Comparison of ENCODE assay signal across 17 cellular contexts in genomic region chr11:93728792-93729128, GRCh38. TPM values are rescaled to one million over a fixed set of nuclear protein-coding genes. Genes with fewer than 3 reads are reported as not detected.
DNase-seq lines count a peak whose midpoint lies in the region; ATAC-seq and TF ChIP-seq lines count a peak whose summit lies in the region.
"Had no signal": no experiment of that assay in that cellular context is flagged by ENCODE, and none has a peak within 500 bp of the region (broad histone marks: within the 10 kb centered on the region; RNA-seq: fewer than 3 reads in every experiment).

No MANE protein-coding gene starts in this region.

- POLR2A ChIA-PET in activated CD8-positive, alpha-beta T cell treated with anti-CD3 and anti-CD28 coated beads for 36 hours (lab: Charles Lee): interaction anchor here (0.5 to 10.4 kb wide), 4 partner anchors 11 to 1361 kb away, joined by 3 to 125 read pairs (median 28); partner anchors contain the start of genes C11orf54, MED17 and TAF1D
- POLR2A ChIA-PET in activated CD8-positive, alpha-beta T cell treated with anti-CD3 and anti-CD28 coated beads, Interleukin-2, amount 10 ng/mL, durations not matched to agents 7 days and 5 days (lab: Charles Lee): interaction anchor here (0.9 to 1.2 kb wide), 2 partner anchors 13 to 55 kb away, joined by 4 to 5 read pairs; partner anchors contain the start of genes C11orf54, MED17 and TAF1D

- peak overlapping the region; percentile 29; the same call in 1 of the 2 replicates for H3K27ac ChIP-seq in HUES64 (ENCODE audit: low read depth, low read length)
- H3K27ac ChIP-seq: parathyroid adenoma, upper lobe of left lung had no signal

- ATAC-seq in activated CD8-positive, alpha-beta T cell treated with anti-CD3 and anti-CD28 coated beads for 36 hours: no peak
- no peak for ATAC-seq in activated CD8-positive, alpha-beta T cell treated with anti-CD3 and anti-CD28 coated beads, Interleukin-2, amount 10 ng/mL, durations not matched to agents 7 days and 5 days
- peak; percentile 34 for ATAC-seq in activated naive CD8-positive, alpha-beta T cell treated with anti-CD3 and anti-CD28 coated beads, Interleukin-2, amount 50 U/mL, for 24 hours
- no peak for ATAC-seq in GM18861 (IDR thresholded peaks at IDR 0.05; ENCODE audit: unreplicated experiment)
- ATAC-seq: Right ventricle myocardium inferior had no signal

- CTCF ChIA-PET in activated CD8-positive, alpha-beta T cell treated with anti-CD3 and anti-CD28 coated beads for 36 hours (lab: Charles Lee): interaction anchor here (1.6 kb wide), 1 partner anchor 9 kb away, joined by 6 read pairs; no protein-coding TSS in a partner anchor
- CTCF ChIA-PET in activated CD8-positive, alpha-beta T cell treated with anti-CD3 and anti-CD28 coated beads, Interleukin-2, amount 10 ng/mL, durations not matched to agents 7 days and 5 days (lab: Charles Lee): interaction anchor here (2.1 kb wide), 1 partner anchor 12 kb away, joined by 10 read pairs; the partner anchor contains the start of genes C11orf54 and TAF1D

- H3K9me3 Mint-ChIP-seq in activated CD8-positive, alpha-beta T cell treated with anti-CD3 and anti-CD28 coated beads for 36 hours: no peaks in the 10 kb centered on the region
- no peaks in the 10 kb centered on the region for H3K9me3 Mint-ChIP-seq in activated CD8-positive, alpha-beta T cell treated with anti-CD3 and anti-CD28 coated beads, Interleukin-2, amount 10 ng/mL, durations not matched to agents 7 days and 5 days (ENCODE audit: insufficient read depth)
- H3K9me3 Mint-ChIP-seq in activated naive CD8-positive, alpha-beta T cell treated with anti-CD3 and anti-CD28 coated beads, Interleukin-2, amount 50 U/mL, for 24 hours: no peaks in the 10 kb centered on the region
- no peaks in the 10 kb centered on the region for H3K9me3 Mint-ChIP-seq in osteocyte (ENCODE audit: unreplicated experiment)

- DNase-seq in activated CD8-positive, alpha-beta T cell treated with anti-CD3 and anti-CD28 coated beads for 36 hours: no peak
- DNase-seq in activated CD8-positive, alpha-beta T cell treated with anti-CD3 and anti-CD28 coated beads, Interleukin-2, amount 10 ng/mL, durations not matched to agents 7 days and 5 days: no peak
- no peak for DNase-seq in activated naive CD8-positive, alpha-beta T cell treated with anti-CD3 and anti-CD28 coated beads, Interleukin-2, amount 50 U/mL, for 24 hours
- DNase-seq in osteocyte (ENCODE audit: extremely low spot score, unreplicated experiment): no peak
- no peak for DNase-seq in NCI-H187 treated with DMSO at 0.1 percent for 48 hours (lab: John Stamatoyannopoulos, UW)
- no peak for DNase-seq in hippocampal formation (lab: John Stamatoyannopoulos, UW)
- DNase-seq: anterior cingulate cortex; dermis blood vessel endothelial cell; mesenchymal stem cell; NCI-H1930; NCI-H526; stimulated activated CD4-positive, alpha-beta T cell treated with anti-CD3 and anti-CD28 coated beads, Interleukin-12 subunit alpha, Interleukin-12 subunit beta, amount 100 ng/mL, for 4 hours; upper lobe of left lung had no signal

- H3K36me3 ChIP-seq in HUES64 (ENCODE audit: insufficient read depth, low read length): peaks cover 98% of the 10 kb centered on the region

- WGBS in HUES64: 100% methylated on average over 2 of the region's 2 CpGs

- H3K4me3 ChIP-seq in HUES64 (ENCODE audit: low read length): no peak overlapping the region
- H3K4me3 ChIP-seq: upper lobe of left lung had no signal

- peaks cover 15% of the 10 kb centered on the region for H3K4me1 Mint-ChIP-seq in activated CD8-positive, alpha-beta T cell treated with anti-CD3 and anti-CD28 coated beads for 36 hours (ENCODE audit: low read depth)
- H3K4me1 Mint-ChIP-seq in activated CD8-positive, alpha-beta T cell treated with anti-CD3 and anti-CD28 coated beads, Interleukin-2, amount 10 ng/mL, durations not matched to agents 7 days and 5 days (ENCODE audit: low read depth): peaks cover 16% of the 10 kb centered on the region
- peaks cover 13% of the 10 kb centered on the region for H3K4me1 Mint-ChIP-seq in activated naive CD8-positive, alpha-beta T cell treated with anti-CD3 and anti-CD28 coated beads, Interleukin-2, amount 50 U/mL, for 24 hours
- peaks cover 2% of the 10 kb centered on the region for H3K4me1 Mint-ChIP-seq in osteocyte (ENCODE audit: unreplicated experiment)

- H3K27me3 Mint-ChIP-seq in activated CD8-positive, alpha-beta T cell treated with anti-CD3 and anti-CD28 coated beads for 36 hours: no peaks in the 10 kb centered on the region
- no peaks in the 10 kb centered on the region for H3K27me3 Mint-ChIP-seq in activated CD8-positive, alpha-beta T cell treated with anti-CD3 and anti-CD28 coated beads, Interleukin-2, amount 10 ng/mL, durations not matched to agents 7 days and 5 days (ENCODE audit: low read depth)
- H3K27me3 Mint-ChIP-seq in activated naive CD8-positive, alpha-beta T cell treated with anti-CD3 and anti-CD28 coated beads, Interleukin-2, amount 50 U/mL, for 24 hours: no peaks in the 10 kb centered on the region
- no peaks in the 10 kb centered on the region for H3K27me3 Mint-ChIP-seq in osteocyte (ENCODE audit: unreplicated experiment)

- TF ChIP-seq CTCF in activated CD8-positive, alpha-beta T cell treated with anti-CD3 and anti-CD28 coated beads for 36 hours (IDR thresholded peaks at IDR 0.05): no peak
- no peak for TF ChIP-seq CTCF in osteocyte (IDR thresholded peaks at IDR 0.05)

- H3K4me3 Mint-ChIP-seq in activated CD8-positive, alpha-beta T cell treated with anti-CD3 and anti-CD28 coated beads for 36 hours: no peak overlapping the region
- no peak overlapping the region for H3K4me3 Mint-ChIP-seq in activated CD8-positive, alpha-beta T cell treated with anti-CD3 and anti-CD28 coated beads, Interleukin-2, amount 10 ng/mL, durations not matched to agents 7 days and 5 days
- no peak overlapping the region for H3K4me3 Mint-ChIP-seq in activated naive CD8-positive, alpha-beta T cell treated with anti-CD3 and anti-CD28 coated beads, Interleukin-2, amount 50 U/mL, for 24 hours
- no peak overlapping the region for H3K4me3 Mint-ChIP-seq in osteocyte (ENCODE audit: unreplicated experiment)

- peaks cover 70% of the 10 kb centered on the region for H3K36me3 Mint-ChIP-seq in activated CD8-positive, alpha-beta T cell treated with anti-CD3 and anti-CD28 coated beads for 36 hours (ENCODE audit: low read depth)
- H3K36me3 Mint-ChIP-seq in activated CD8-positive, alpha-beta T cell treated with anti-CD3 and anti-CD28 coated beads, Interleukin-2, amount 10 ng/mL, durations not matched to agents 7 days and 5 days (ENCODE audit: low read depth): peaks cover 80% of the 10 kb centered on the region
- H3K36me3 Mint-ChIP-seq in activated naive CD8-positive, alpha-beta T cell treated with anti-CD3 and anti-CD28 coated beads, Interleukin-2, amount 50 U/mL, for 24 hours (ENCODE audit: low read depth): peaks cover 77% of the 10 kb centered on the region
- H3K36me3 Mint-ChIP-seq in osteocyte (ENCODE audit: unreplicated experiment): peaks cover 70% of the 10 kb centered on the region

- H3K27ac Mint-ChIP-seq in activated CD8-positive, alpha-beta T cell treated with anti-CD3 and anti-CD28 coated beads for 36 hours: peak overlapping the region; percentile 46
- no peak overlapping the region for H3K27ac Mint-ChIP-seq in activated CD8-positive, alpha-beta T cell treated with anti-CD3 and anti-CD28 coated beads, Interleukin-2, amount 10 ng/mL, durations not matched to agents 7 days and 5 days
- peak overlapping the region; percentile 55 for H3K27ac Mint-ChIP-seq in activated naive CD8-positive, alpha-beta T cell treated with anti-CD3 and anti-CD28 coated beads, Interleukin-2, amount 50 U/mL, for 24 hours
- H3K27ac Mint-ChIP-seq in osteocyte (ENCODE audit: unreplicated experiment): peak overlapping the region; percentile 60

- intact Hi-C loops in activated CD8-positive, alpha-beta T cell treated with anti-CD3 and anti-CD28 coated beads for 36 hours (cut with micrococcal nuclease): no loop called here

- no peaks in the 10 kb centered on the region for H3K4me1 ChIP-seq in HUES64 (ENCODE audit: insufficient read depth, low read length)
- H3K4me1 ChIP-seq: parathyroid adenoma had no signal

- no peaks in the 10 kb centered on the region for H3K27me3 ChIP-seq in HUES64 (ENCODE audit: insufficient read depth, low read length)
- H3K27me3 ChIP-seq: upper lobe of left lung had no signal

- no peaks in the 10 kb centered on the region for H3K9me3 ChIP-seq in HUES64 (ENCODE audit: insufficient read depth, low read depth, low read length)
- H3K9me3 ChIP-seq: upper lobe of left lung had no signal

- H3K9ac ChIP-seq in HUES64 (ENCODE audit: low read depth, low read length): no peak overlapping the region
- H3K9ac ChIP-seq: parathyroid adenoma had no signal

RNA-seq across cellular contexts. Expression of gene TAF1D, which starts 12.5 kb away (rescaled TPM):
- total RNA-seq in activated CD8-positive, alpha-beta T cell treated with anti-CD3 and anti-CD28 coated beads for 36 hours: 100 to 1,000 TPM; 334 to 344 TPM
- total RNA-seq in activated CD8-positive, alpha-beta T cell treated with anti-CD3 and anti-CD28 coated beads, Interleukin-2, amount 10 ng/mL, durations not matched to agents 7 days and 5 days: 100 to 1,000 TPM; 161 to 172 TPM
- 227 TPM for polyA plus RNA-seq in HUES64 (2013, experiment 1 of 2)
- 223 TPM for polyA plus RNA-seq in HUES64 (2013, experiment 2 of 2)
- 82.6 and 84.2 TPM in 2 replicates for total RNA-seq in osteocyte

RNA-seq across cellular contexts. Expression of gene C11orf54, which starts 12.7 kb away (rescaled TPM):
- total RNA-seq in activated CD8-positive, alpha-beta T cell treated with anti-CD3 and anti-CD28 coated beads for 36 hours: 10 to 100 TPM; 17.0 to 18.9 TPM
- total RNA-seq in activated CD8-positive, alpha-beta T cell treated with anti-CD3 and anti-CD28 coated beads, Interleukin-2, amount 10 ng/mL, durations not matched to agents 7 days and 5 days: 10 to 100 TPM; 17.9 to 19.3 TPM
- 20.7 TPM for polyA plus RNA-seq in HUES64 (2013, experiment 1 of 2)
- polyA plus RNA-seq in HUES64 (2013, experiment 2 of 2): 21.1 TPM
- 23.5 and 25.2 TPM in 2 replicates for total RNA-seq in osteocyte

RNA-seq across cellular contexts. Expression of gene MED17, which starts 55.3 kb away (rescaled TPM):
- 10 to 100 TPM; 30.1 to 31.3 TPM for total RNA-seq in activated CD8-positive, alpha-beta T cell treated with anti-CD3 and anti-CD28 coated beads for 36 hours
- total RNA-seq in activated CD8-positive, alpha-beta T cell treated with anti-CD3 and anti-CD28 coated beads, Interleukin-2, amount 10 ng/mL, durations not matched to agents 7 days and 5 days: 10 to 100 TPM; 43.6 to 45.3 TPM
- 26.9 TPM for polyA plus RNA-seq in HUES64 (2013, experiment 1 of 2)
- polyA plus RNA-seq in HUES64 (2013, experiment 2 of 2): 24.9 TPM
- 30.9 and 37.8 TPM in 2 replicates for total RNA-seq in osteocyte
